ENCODE assay signal across 19 cellular contexts in genomic region chr18:37391698-37392548, GRCh38.
DNase-seq lines count a peak whose midpoint lies in the region; ATAC-seq, FAIRE-seq and TF ChIP-seq lines count a peak whose summit lies in the region.
"Had no signal": no experiment of that assay in that cellular context is flagged by ENCODE, and none has a peak within 500 bp of the region (broad histone marks: within the 10 kb centered on the region; RNA-seq: fewer than 3 reads in every experiment).

No MANE protein-coding gene starts in this region.

- H3K27ac ChIP-seq in ascending aorta, result no peak overlapping the region
- H3K27ac ChIP-seq: pancreas had no signal

- intact Hi-C loops in ascending aorta (cut with DNase I), result no loop called here

- ATAC-seq in GM21360 (IDR thresholded peaks at IDR 0.05; ENCODE audit: unreplicated experiment) (peak; percentile 79), HG03095 (IDR thresholded peaks at IDR 0.05; ENCODE audit: unreplicated experiment) (peak; percentile 83), HG03354 (IDR thresholded peaks at IDR 0.05; ENCODE audit: poor library complexity, severe bottlenecking, unreplicated experiment) (no peak)
- ATAC-seq: esophagus mucosa, pancreas had no signal

- FAIRE-seq in GM12892 (lab: Jason Lieb, UNC), result peak; percentile 72
- FAIRE-seq: pancreas, TTC549, urothelium cell line had no signal

- no peak for TF ChIP-seq POLR2A in GM12892 (IDR thresholded peaks at IDR 0.05; ENCODE audit: low read depth, low read length)

- H3K27me3 ChIP-seq in ascending aorta, result no peaks in the 10 kb centered on the region
- H3K27me3 ChIP-seq: pancreas had no signal

- no peak overlapping the region for H3K4me3 ChIP-seq in ascending aorta
- H3K4me3 ChIP-seq: pancreas had no signal

- peaks cover 0 to 5% of the 10 kb centered on the region in 2 donors for H3K4me1 ChIP-seq in ascending aorta
- H3K4me1 ChIP-seq: pancreas had no signal

- H3K36me3 ChIP-seq in ascending aorta, result no peaks in the 10 kb centered on the region
- H3K36me3 ChIP-seq: pancreas had no signal

- TF ChIP-seq CTCF in ascending aorta (IDR thresholded peaks at IDR 0.05), result no peak

- no peaks in the 10 kb centered on the region for H3K9me3 ChIP-seq in ascending aorta
- H3K9me3 ChIP-seq: pancreas had no signal

- DNase-seq in GM12892 (ENCODE audit: insufficient read length) (no peak), cerebellar cortex (ENCODE audit: low spot score) (peak; percentile 35), NCI-H2107 treated with DMSO at 0.1 percent for 48 hours (lab: John Stamatoyannopoulos, UW; ENCODE audit: unreplicated experiment) (no peak), AML-193 (lab: John Stamatoyannopoulos, UW) (no peak), ascending aorta (ENCODE audit: low spot score in 2 of 2) (no peak)
- DNase-seq: activated naive CD4-positive, alpha-beta T cell treated with anti-CD3 and anti-CD28 coated beads, Interleukin-2, amount 50 U/mL, for 16 hours; cerebellar nuclear complex; mesendoderm; NCI-H1092 treated with DMSO at 0.1 percent for 48 hours; NCI-H748 treated with DMSO at 0.1 percent for 48 hours; Right ventricle myocardium superior; stimulated activated CD4-positive, alpha-beta T cell treated with anti-CD3 and anti-CD28 coated beads, Interleukin-15, amount 100 ng/mL, for 24 hours had no signal
